In the genomic region with DNA sequence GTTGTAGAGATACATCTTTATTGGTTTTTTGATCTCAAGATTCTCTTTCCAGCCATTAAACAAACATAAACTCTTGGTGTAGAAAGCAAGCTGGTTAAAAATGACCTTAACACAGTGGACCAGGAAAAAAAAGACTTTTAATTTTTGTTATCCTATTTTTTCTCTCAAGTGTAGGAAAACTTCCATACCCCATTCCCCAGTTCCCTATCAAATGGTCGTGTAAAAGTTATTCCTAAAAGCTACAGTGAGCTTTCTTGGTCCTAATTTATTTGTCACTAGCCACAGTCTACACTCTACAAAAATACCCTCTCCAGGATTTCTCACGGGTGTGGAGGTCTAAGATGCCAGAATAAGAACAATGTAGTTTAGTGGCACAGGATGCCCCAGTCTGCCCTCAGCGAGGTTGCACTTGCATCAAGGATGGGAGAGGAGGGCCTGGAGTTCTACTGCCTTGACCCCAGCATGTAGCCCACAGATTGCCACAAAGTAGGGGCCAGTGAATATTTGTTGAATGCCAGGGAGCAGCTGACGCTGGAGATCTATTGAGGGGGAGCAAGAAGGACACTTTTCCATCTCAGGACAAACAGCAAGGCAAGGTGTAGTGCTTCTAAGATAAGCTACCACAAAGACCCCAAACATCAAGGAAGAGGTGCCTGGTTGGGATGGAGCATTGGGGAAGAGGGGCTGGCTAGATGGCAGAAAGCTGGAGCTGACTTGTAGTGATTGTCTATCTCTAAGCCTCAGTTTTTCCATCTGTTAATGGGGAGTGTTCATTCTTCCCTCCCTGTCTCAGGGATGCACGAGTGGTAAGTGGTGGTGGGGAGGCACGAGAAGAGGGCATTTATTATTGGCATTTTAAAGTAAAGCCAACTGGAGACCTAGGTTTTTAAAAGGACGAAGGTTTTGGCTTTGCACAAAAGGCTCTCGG, we compare ENCODE assay signal across 1 cellular context.
TF ChIP-seq lines count a peak whose summit lies in the region.

No MANE protein-coding gene starts in this region.

TF ChIP-seq in K562, 482 proteins besides CTCF, POLR2A, EP300 and RAD21 (continued from another document and continues in another):
- TF ChIP-seq ZNF407 (IDR thresholded peaks at IDR 0.05; ENCODE audit: low read depth) (no peak), HDAC3 (IDR thresholded peaks at IDR 0.05; ENCODE audit: borderline replicate concordance, partially characterized antibody) (no peak), NFRKB (IDR thresholded peaks at IDR 0.05; ENCODE audit: low read depth) (no peak), HNRNPH1 (optimal IDR thresholded peaks at IDR 0.05; ENCODE audit: low read depth, low read length) (no peak), EP400 (IDR thresholded peaks at IDR 0.05) (no peak), TBL1XR1 (IDR thresholded peaks at IDR 0.05; ENCODE audit: low read length in 2 of 2) (no peak), POLR2AphosphoS5 (IDR thresholded peaks at IDR 0.05; ENCODE audit: control insufficient read depth, insufficient read depth, low read depth, low read length) (no peak), TEAD1 (CRISPR knock-in tag; IDR thresholded peaks at IDR 0.05) (peak in 1 of 2 experiments; percentile 14; a peak in 1 of 4 replicates), CHD4 (IDR thresholded peaks at IDR 0.05; ENCODE audit: insufficient read depth, insufficient replicate concordance, low read depth, low read length, poor library complexity, severe bottlenecking) (peak; percentile 38), E2F4 (CRISPR knock-in tag; IDR thresholded peaks at IDR 0.05; ENCODE audit: low read depth) (no peak), ZNF766 (CRISPR knock-in tag; conservative IDR thresholded peaks at IDR 0.05) (no peak), ZNF134 (CRISPR knock-in tag; conservative IDR thresholded peaks at IDR 0.05) (no peak), SREBF1 (IDR thresholded peaks at IDR 0.05; ENCODE audit: borderline replicate concordance, low read depth, low read length) (no peak), OTX1 (CRISPR knock-in tag; IDR thresholded peaks at IDR 0.05) (no peak), ZBTB8A (IDR thresholded peaks at IDR 0.05; ENCODE audit: partially characterized antibody) (no peak), RBM17 (IDR thresholded peaks at IDR 0.05; ENCODE audit: borderline replicate concordance, low read depth, low read length) (no peak), ZNF316 (IDR thresholded peaks at IDR 0.05) (peak; percentile 15; the same call in 1 of the 2 replicates), ELF2 (CRISPR knock-in tag; IDR thresholded peaks at IDR 0.05) (no peak), NCOR1 (IDR thresholded peaks at IDR 0.05) (no peak), CXXC5 (CRISPR knock-in tag; IDR thresholded peaks at IDR 0.05) (peak; percentile 14; the same call in 1 of the 2 replicates), RCOR1 (IDR thresholded peaks at IDR 0.05; ENCODE audit: borderline replicate concordance in 1 of 2, low read depth in 2 of 2, low read length in 2 of 2) (peak in 1 of 2 experiments; percentile 90; a peak in 2 of 4 replicates), KDM1A (IDR thresholded peaks at IDR 0.05) (peak; percentile 90 to 96), ZNF280A (IDR thresholded peaks at IDR 0.05; ENCODE audit: low read depth, partially characterized antibody) (no peak), ZNF197 (CRISPR knock-in tag; IDR thresholded peaks at IDR 0.05; ENCODE audit: low read depth) (no peak), SRF (CRISPR knock-in tag; IDR thresholded peaks at IDR 0.05) (no peak)
- TF ChIP-seq, protein P1, sequence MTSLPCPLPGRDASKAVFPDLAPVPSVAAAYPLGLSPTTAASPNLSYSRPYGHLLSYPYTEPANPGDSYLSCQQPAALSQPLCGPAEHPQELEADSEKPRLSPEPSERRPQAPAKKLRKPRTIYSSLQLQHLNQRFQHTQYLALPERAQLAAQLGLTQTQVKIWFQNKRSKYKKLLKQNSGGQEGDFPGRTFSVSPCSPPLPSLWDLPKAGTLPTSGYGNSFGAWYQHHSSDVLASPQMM (CRISPR knock-in tag; IDR thresholded peaks at IDR 0.05): no peak
- TF ChIP-seq, protein P2, sequence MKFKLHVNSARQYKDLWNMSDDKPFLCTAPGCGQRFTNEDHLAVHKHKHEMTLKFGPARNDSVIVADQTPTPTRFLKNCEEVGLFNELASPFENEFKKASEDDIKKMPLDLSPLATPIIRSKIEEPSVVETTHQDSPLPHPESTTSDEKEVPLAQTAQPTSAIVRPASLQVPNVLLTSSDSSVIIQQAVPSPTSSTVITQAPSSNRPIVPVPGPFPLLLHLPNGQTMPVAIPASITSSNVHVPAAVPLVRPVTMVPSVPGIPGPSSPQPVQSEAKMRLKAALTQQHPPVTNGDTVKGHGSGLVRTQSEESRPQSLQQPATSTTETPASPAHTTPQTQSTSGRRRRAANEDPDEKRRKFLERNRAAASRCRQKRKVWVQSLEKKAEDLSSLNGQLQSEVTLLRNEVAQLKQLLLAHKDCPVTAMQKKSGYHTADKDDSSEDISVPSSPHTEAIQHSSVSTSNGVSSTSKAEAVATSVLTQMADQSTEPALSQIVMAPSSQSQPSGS (CRISPR knock-in tag; IDR thresholded peaks at IDR 0.05): no peak
